8 cellular contexts compared by ENCODE assay signal in the genomic region with DNA sequence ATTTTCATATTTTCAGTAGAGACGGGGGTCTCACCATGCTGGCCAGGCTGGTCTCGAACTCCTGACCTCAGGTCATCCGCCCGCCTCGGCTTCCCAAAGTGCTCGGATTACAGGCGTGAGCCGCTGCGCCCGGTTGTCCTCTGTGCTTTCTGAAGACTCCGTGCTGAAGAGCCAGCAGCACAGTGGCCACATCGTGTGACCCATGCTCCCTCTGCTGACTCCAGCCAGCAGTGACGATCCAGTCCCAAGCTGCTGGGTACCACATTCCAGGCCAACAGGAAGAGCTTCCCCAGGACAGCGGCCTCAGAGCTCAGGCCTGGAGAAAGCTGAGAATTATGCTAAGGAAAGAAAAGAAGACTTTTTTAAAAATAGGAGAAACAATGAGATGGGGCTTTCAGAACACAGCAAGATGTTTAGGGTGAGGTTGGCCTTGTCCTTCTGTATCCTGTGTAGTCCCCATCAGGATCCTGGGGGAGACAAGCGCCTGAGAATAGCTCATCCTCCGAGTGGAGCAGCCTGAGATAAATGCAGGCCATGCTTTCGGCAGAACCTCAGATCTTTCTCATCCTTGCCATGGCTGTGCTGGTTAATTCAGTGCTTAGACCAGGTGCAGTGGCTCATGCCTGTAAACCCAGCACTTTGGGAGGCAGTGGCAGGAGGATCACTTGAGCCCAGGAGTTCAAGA.
DNase-seq lines count a peak whose midpoint lies in the region; ATAC-seq and TF ChIP-seq lines count a peak whose summit lies in the region.

No MANE protein-coding gene starts in this region.

- WGBS in stomach, 5 donors = 32 to 46% (median 37%) methylated on average over 17 of the region's 17 CpGs

- peaks cover 0 to 3% (median 0%) of the 10 kb centered on the region in 4 donors for H3K4me1 ChIP-seq in stomach

- H3K4me1 Mint-ChIP-seq in chondrocyte (ENCODE audit: low read depth) (peaks cover 7% of the 10 kb centered on the region), nephron (peaks cover 14% of the 10 kb centered on the region)
- H3K4me1 Mint-ChIP-seq in activated naive CD8-positive, alpha-beta T cell treated with anti-CD3 and anti-CD28 coated beads, Interleukin-2, amount 50 U/mL, for 24 hours = no peaks in the 10 kb centered on the region
- peaks cover 6% of the 10 kb centered on the region for H3K4me1 Mint-ChIP-seq in activated CD4-positive, alpha-beta memory T cell treated with anti-CD3 and anti-CD28 coated beads, Interleukin-2, amount 10 ng/mL, durations not matched to agents 7 days and 5 days

- no peak for TF ChIP-seq EP300 in stomach (IDR thresholded peaks at IDR 0.05)

- POLR2A ChIA-PET in activated CD4-positive, alpha-beta memory T cell treated with anti-CD3 and anti-CD28 coated beads, Interleukin-2, amount 10 ng/mL, durations not matched to agents 7 days and 5 days (lab: Charles Lee) = no interaction called here

- no peak overlapping the region for H3K27ac ChIP-seq in stomach

- TF ChIP-seq POLR2A in stomach (IDR thresholded peaks at IDR 0.05) = no peak

- H3K27ac Mint-ChIP-seq in chondrocyte (ENCODE audit: unreplicated experiment) (peak overlapping the region; percentile 39), nephron (no peak overlapping the region)
- no peak overlapping the region for H3K27ac Mint-ChIP-seq in activated naive CD8-positive, alpha-beta T cell treated with anti-CD3 and anti-CD28 coated beads, Interleukin-2, amount 50 U/mL, for 24 hours
- no peak overlapping the region for H3K27ac Mint-ChIP-seq in activated CD4-positive, alpha-beta memory T cell treated with anti-CD3 and anti-CD28 coated beads, Interleukin-2, amount 10 ng/mL, durations not matched to agents 7 days and 5 days

- no peak for ATAC-seq in HG03342 (IDR thresholded peaks at IDR 0.05; ENCODE audit: unreplicated experiment)
- ATAC-seq in activated naive CD8-positive, alpha-beta T cell treated with anti-CD3 and anti-CD28 coated beads, Interleukin-2, amount 50 U/mL, for 24 hours = no peak

- CTCF ChIA-PET in activated CD4-positive, alpha-beta memory T cell treated with anti-CD3 and anti-CD28 coated beads, Interleukin-2, amount 10 ng/mL, durations not matched to agents 7 days and 5 days (lab: Charles Lee) = interaction anchor here (0.8 to 7.8 kb wide), 3 partner anchors 38 to 200 kb away, joined by 3 to 62 read pairs (median 3); no protein-coding TSS in a partner anchor

- H3K4me3 Mint-ChIP-seq in chondrocyte (ENCODE audit: unreplicated experiment) (no peak overlapping the region), nephron (no peak overlapping the region)
- H3K4me3 Mint-ChIP-seq in activated naive CD8-positive, alpha-beta T cell treated with anti-CD3 and anti-CD28 coated beads, Interleukin-2, amount 50 U/mL, for 24 hours = no peak overlapping the region
- no peak overlapping the region for H3K4me3 Mint-ChIP-seq in activated CD4-positive, alpha-beta memory T cell treated with anti-CD3 and anti-CD28 coated beads, Interleukin-2, amount 10 ng/mL, durations not matched to agents 7 days and 5 days

- intact Hi-C loops in stomach (cut with DNase I; ENCODE audit: low total_unique reads) = loop anchor here (10.0 kb wide), 1 partner anchor 213 kb away; no protein-coding TSS in a partner anchor

- TF ChIP-seq CTCF in chondrocyte (IDR thresholded peaks at IDR 0.05) (peak; percentile 55), nephron (IDR thresholded peaks at IDR 0.05; ENCODE audit: unreplicated experiment in 3 of 3) (peak in 2 of 3 experiments; percentile 39 to 58), stomach (IDR thresholded peaks at IDR 0.05) (no peak)

- no peaks in the 10 kb centered on the region for H3K9me3 ChIP-seq in stomach

- peaks cover 5% of the 10 kb centered on the region for H3K9me3 Mint-ChIP-seq in chondrocyte (ENCODE audit: low read depth)
- no peaks in the 10 kb centered on the region for H3K9me3 Mint-ChIP-seq in nephron
- H3K9me3 Mint-ChIP-seq in activated naive CD8-positive, alpha-beta T cell treated with anti-CD3 and anti-CD28 coated beads, Interleukin-2, amount 50 U/mL, for 24 hours = no peaks in the 10 kb centered on the region
- H3K9me3 Mint-ChIP-seq in activated CD4-positive, alpha-beta memory T cell treated with anti-CD3 and anti-CD28 coated beads, Interleukin-2, amount 10 ng/mL, durations not matched to agents 7 days and 5 days = no peaks in the 10 kb centered on the region

- H3K36me3 ChIP-seq in stomach = no peaks in the 10 kb centered on the region

- DNase-seq in ELF-1 (ENCODE audit: low read depth, low spot score) (peak; percentile 88), NCI-H345 (lab: John Stamatoyannopoulos, UW) (peak; percentile 19), chondrocyte (ENCODE audit: low spot score) (no peak), stomach (no peak)
- no peak for DNase-seq in activated naive CD8-positive, alpha-beta T cell treated with anti-CD3 and anti-CD28 coated beads, Interleukin-2, amount 50 U/mL, for 24 hours
- DNase-seq in activated CD4-positive, alpha-beta memory T cell treated with anti-CD3 and anti-CD28 coated beads, Interleukin-2, amount 10 ng/mL, durations not matched to agents 7 days and 5 days = no peak

- no peaks in the 10 kb centered on the region for H3K36me3 Mint-ChIP-seq in chondrocyte (ENCODE audit: low read depth)
- H3K36me3 Mint-ChIP-seq in nephron (ENCODE audit: low read depth) = no peaks in the 10 kb centered on the region
- no peaks in the 10 kb centered on the region for H3K36me3 Mint-ChIP-seq in activated naive CD8-positive, alpha-beta T cell treated with anti-CD3 and anti-CD28 coated beads, Interleukin-2, amount 50 U/mL, for 24 hours (ENCODE audit: low read depth)
- H3K36me3 Mint-ChIP-seq in activated CD4-positive, alpha-beta memory T cell treated with anti-CD3 and anti-CD28 coated beads, Interleukin-2, amount 10 ng/mL, durations not matched to agents 7 days and 5 days (ENCODE audit: low read depth) = no peaks in the 10 kb centered on the region

- H3K27me3 ChIP-seq in stomach = peaks cover 0 to 25% (median 0%) of the 10 kb centered on the region in 3 donors

- H3K4me3 ChIP-seq in stomach = no peak overlapping the region

- H3K27me3 Mint-ChIP-seq in chondrocyte (ENCODE audit: low read depth) (peaks cover 34% of the 10 kb centered on the region), nephron (ENCODE audit: low read depth) (peaks cover 23% of the 10 kb centered on the region)
- H3K27me3 Mint-ChIP-seq in activated naive CD8-positive, alpha-beta T cell treated with anti-CD3 and anti-CD28 coated beads, Interleukin-2, amount 50 U/mL, for 24 hours = peaks cover 11% of the 10 kb centered on the region
- peaks cover 32% of the 10 kb centered on the region for H3K27me3 Mint-ChIP-seq in activated CD4-positive, alpha-beta memory T cell treated with anti-CD3 and anti-CD28 coated beads, Interleukin-2, amount 10 ng/mL, durations not matched to agents 7 days and 5 days

Comparison
In these comparisons a context has a peak if more than half of its experiments do, and no peak if none do; other contexts are left out.
1. DNase-seq: peak in ELF-1 (single experiment) and NCI-H345 (single experiment); none in chondrocyte (single experiment), activated naive CD8-positive, alpha-beta T cell treated with anti-CD3 and anti-CD28 coated beads, Interleukin-2, amount 50 U/mL, for 24 hours (single experiment), activated CD4-positive, alpha-beta memory T cell treated with anti-CD3 and anti-CD28 coated beads, Interleukin-2, amount 10 ng/mL, durations not matched to agents 7 days and 5 days (single experiment) and stomach (single experiment).
2. CTCF ChIP-seq: peak in chondrocyte (single experiment) and nephron (2 of 3); none in stomach (0 of 7).